ENCODE assay signal across 21 cellular contexts in genomic region chr9:22047596-22047995, GRCh38. TPM values are rescaled to one million over a fixed set of nuclear protein-coding genes. Genes with fewer than 3 reads are reported as not detected.
"Had no signal": no experiment of that assay in that cellular context is flagged by ENCODE, and none has a peak within 500 bp of the region (broad histone marks: within the 10 kb centered on the region; RNA-seq: fewer than 3 reads in every experiment).

No MANE protein-coding gene starts in this region.

- H3K4me2 ChIP-seq: hepatocyte had no signal

- H3K27ac ChIP-seq: colonic mucosa, esophagus squamous epithelium, foreskin keratinocyte, hepatocyte, left ventricle myocardium inferior, lower lobe of right lung, thoracic aorta, transverse colon had no signal

- H3K36me3 ChIP-seq: colonic mucosa, esophagus squamous epithelium, left ventricle myocardium inferior, lower lobe of right lung, thoracic aorta, transverse colon had no signal

- DNase-seq: colonic mucosa; dermis blood vessel endothelial cell; esophagus squamous epithelium; foreskin keratinocyte; head of caudate nucleus; kidney; left cardiac atrium; left ventricle myocardium inferior; lower lobe of right lung; natural killer cell; posterior cingulate gyrus; right cardiac atrium; stimulated activated CD4-positive, alpha-beta T cell treated with anti-CD3 and anti-CD28 coated beads, Interleukin-4, amount 100 ng/mL, for 24 hours; stimulated activated naive B cell treated with anti-CD40 and anti-IgM and Interleukin-4, amounts not matched to agents 10 μg/mL and 1 μg/mL and 100 μg/mL, for 72 hours; stimulated activated naive CD8-positive, alpha-beta T cell treated with anti-CD3 and anti-CD28 coated beads, Interleukin-15, amount 100 ng/mL, for 72 hours; substantia nigra; transverse colon had no signal

- H3K4me3 ChIP-seq: colonic mucosa, esophagus squamous epithelium, hepatocyte, left ventricle myocardium inferior, lower lobe of right lung, thoracic aorta, transverse colon had no signal

- H3K4me1 ChIP-seq: colonic mucosa, left ventricle myocardium inferior, lower lobe of right lung had no signal

- H3K9me3 ChIP-seq: colonic mucosa, esophagus squamous epithelium, left ventricle myocardium inferior, lower lobe of right lung, thoracic aorta, transverse colon had no signal

- ATAC-seq: foreskin keratinocyte; left cardiac atrium; lower lobe of right lung; natural killer cell; right cardiac atrium; stimulated activated naive B cell treated with anti-CD40 and anti-IgM and Interleukin-4, amounts not matched to agents 10 μg/mL and 1 μg/mL and 100 μg/mL, for 72 hours; stimulated activated naive CD8-positive, alpha-beta T cell treated with anti-CD3 and anti-CD28 coated beads, Interleukin-15, amount 100 ng/mL, for 72 hours had no signal

- H3K27me3 ChIP-seq: colonic mucosa, esophagus squamous epithelium, foreskin keratinocyte, hepatocyte, transverse colon had no signal

RNA-seq across cellular contexts. Expression of gene CDKN2B, which starts 38.5 kb away (rescaled TPM):
- total RNA-seq: neural crest cell had no signal

RNA-seq across cellular contexts. Expression of gene CDKN2B-AS1, which starts 53.0 kb away (rescaled TPM):
- total RNA-seq: epithelial cell of proximal tubule, thoracic aorta had no signal
